1 cellular context compared by ENCODE assay signal in the genomic region with DNA sequence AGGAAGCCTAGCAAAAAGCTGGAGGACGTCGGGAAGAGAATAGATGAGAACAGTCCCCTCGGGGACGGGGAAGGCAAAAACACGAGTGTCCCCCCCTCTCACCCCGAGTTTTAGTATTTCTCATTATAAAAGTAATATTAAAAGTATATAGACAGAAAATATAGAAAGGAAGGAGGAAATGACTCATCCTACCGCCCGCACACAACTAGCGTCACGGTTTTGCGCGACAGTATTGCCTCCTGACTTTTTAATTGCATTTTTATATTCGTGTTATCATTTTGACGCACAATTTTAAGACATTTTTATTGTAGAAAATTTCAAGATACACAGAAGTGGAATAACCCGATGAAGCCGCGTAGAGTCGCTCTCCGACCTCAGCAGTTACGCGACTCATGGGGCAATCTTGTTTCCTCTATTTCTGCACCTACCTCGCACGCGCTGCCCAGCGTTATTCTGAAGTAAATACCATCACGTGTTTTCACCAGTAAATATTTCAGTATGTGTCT.
TF ChIP-seq lines count a peak whose summit lies in the region.

No MANE protein-coding gene starts in this region.

TF ChIP-seq in HCT116, 20 proteins besides CTCF, POLR2A, EP300 and RAD21:
- TF ChIP-seq EGR1 (IDR thresholded peaks at IDR 0.05; ENCODE audit: low read depth), result no peak
TF ChIP-seq in HCT116: peak in this region for 0.
